ENCODE assay signal across 17 cellular contexts in the genomic region with DNA sequence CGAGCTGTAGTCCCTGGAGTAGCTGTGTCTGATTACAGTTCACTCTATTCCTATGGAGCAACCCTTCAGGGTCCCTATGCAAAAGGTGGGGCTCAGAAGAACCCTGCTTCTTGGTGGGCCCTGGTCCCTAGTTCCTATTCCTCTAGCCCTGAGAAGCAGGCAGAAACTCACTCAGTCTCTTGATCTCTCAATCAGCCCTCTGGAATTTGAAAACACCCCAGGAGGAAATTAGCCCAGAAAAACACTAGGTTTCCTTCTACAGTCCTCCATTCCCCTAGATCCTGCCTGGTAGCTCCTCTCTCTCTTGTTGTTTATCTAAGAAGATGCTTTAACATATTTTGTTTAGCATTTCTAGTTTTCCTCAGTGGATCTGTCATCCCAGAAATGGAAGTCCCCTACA. TPM values are rescaled to one million over a fixed set of nuclear protein-coding genes. Genes with fewer than 3 reads are reported as not detected.
DNase-seq lines count a peak whose midpoint lies in the region; ATAC-seq and TF ChIP-seq lines count a peak whose summit lies in the region.
"Had no signal": no experiment of that assay in that cellular context is flagged by ENCODE, and none has a peak within 500 bp of the region (broad histone marks: within the 10 kb centered on the region; RNA-seq: fewer than 3 reads in every experiment).

No MANE protein-coding gene starts in this region.

- H3K4me2 ChIP-seq in IMR-90 (ENCODE audit: low read depth, low read length), result no peak overlapping the region; the same call in 1 of the 2 replicates

- CTCF ChIA-PET in IMR-90 (lab: Yijun Ruan, JAX) (interaction anchor here (0.7 kb wide), 1 partner anchor 9 kb away, joined by 3 read pairs; no protein-coding TSS in a partner anchor), Calu3 (lab: Charles Lee) (no interaction called here)

- 0 out of 2 replicates have a peak overlapping the region, but pooled peaks have one; percentile 53 for H3K4ac ChIP-seq in IMR-90 (ENCODE audit: low read depth, low read length)

- H2AK5ac ChIP-seq in IMR-90 (ENCODE audit: low read depth, low read length), result 0 out of 2 replicates have a peak overlapping the region, but pooled peaks have one; percentile 51

- no peaks in the 10 kb centered on the region for H3K9me3 Mint-ChIP-seq in Calu3 (ENCODE audit: low read depth, unreplicated experiment)
- H3K9me3 Mint-ChIP-seq: HFFc6 had no signal

- DNase-seq in right cardiac atrium (no peak), left ventricle myocardium superior (no peak), IMR-90 (no peak), tibial artery (no peak), HuH-7 (ENCODE audit: low spot score) (no peak), MG63 (no peak), Calu3 (no peak)
- DNase-seq: BE2C; CD4-positive, CD25-positive, alpha-beta regulatory T cell; EL; HFFc6; NCI-H1105; NCI-H2081; NCI-H446 treated with DMSO at 0.1 percent for 48 hours had no signal

- H3K4me1 Mint-ChIP-seq in Calu3 (ENCODE audit: low read depth, unreplicated experiment), result peaks cover 29% of the 10 kb centered on the region

- H3K4me1 ChIP-seq in right cardiac atrium (ENCODE audit: control insufficient read depth, insufficient read depth, low read length) (peaks cover 4% of the 10 kb centered on the region), IMR-90 (ENCODE audit: control insufficient read depth, insufficient read depth, low read length) (peaks cover 7% of the 10 kb centered on the region), iPS-15b (ENCODE audit: control insufficient read depth, insufficient read depth, low read length) (no peaks in the 10 kb centered on the region), tibial artery (peaks cover 0 to 83% (median 7%) of the 10 kb centered on the region in 4 donors)

- no peak overlapping the region for H3K56ac ChIP-seq in IMR-90 (ENCODE audit: extremely low read depth, insufficient read depth, low read length)

- BruUV-seq in IMR-90 (replicated peaks; lab: Mats Ljungman, UMichigan) (no TSS peak), Calu3 (replicated peaks; lab: Mats Ljungman, UMichigan) (no TSS peak)

- 70% methylated on average over 1 of the region's 1 CpG for WGBS in right cardiac atrium
- WGBS in IMR-90 (ENCODE audit: extremely low coverage in 2 of 2, insufficient read length in 1 of 2), 2 experiments, result 33% methylated on average over 1 of the region's 1 CpG; no CpG with 5 or more reads in 1 of the 2 experiments

- H3K36me3 Mint-ChIP-seq in Calu3 (ENCODE audit: insufficient read depth, unreplicated experiment), result no peaks in the 10 kb centered on the region
- H3K36me3 Mint-ChIP-seq: CD4-positive, CD25-positive, alpha-beta regulatory T cell had no signal

- in situ Hi-C loops in IMR-90 (cut with MboI; ENCODE audit: low sequenced_read_pairs), result no loop called here

- H3K23ac ChIP-seq in IMR-90 (ENCODE audit: low read depth, low read length), result peak overlapping the region; percentile 39; the same call in 1 of the 2 replicates

- peak overlapping the region; percentile 34; the same call in 1 of the 2 replicates for H4K5ac ChIP-seq in IMR-90 (ENCODE audit: low read depth, low read length)

- peak overlapping the region; percentile 60; the same call in 1 of the 2 replicates for H2BK20ac ChIP-seq in IMR-90 (ENCODE audit: low read depth, low read length)

- H3K14ac ChIP-seq in IMR-90 (replicated peaks; ENCODE audit: low read depth, low read length), result peak overlapping the region; percentile 62; the same call in 1 of the 2 replicates

- H3K9ac ChIP-seq in IMR-90 (ENCODE audit: low read depth, low read length) (no peak overlapping the region), iPS-15b (ENCODE audit: low read depth, low read length) (no peak overlapping the region)

- peak overlapping the region; percentile 84; the same call in 2 of the 3 replicates for H2BK15ac ChIP-seq in IMR-90 (ENCODE audit: low read depth, low read length)

- H3K27ac ChIP-seq in right cardiac atrium (ENCODE audit: low read length), result peak overlapping the region; percentile 3
- H3K27ac ChIP-seq in IMR-90 (ENCODE audit: insufficient read depth, low read length), result peak overlapping the region; percentile 25; the same call in 1 of the 2 replicates
- H3K27ac ChIP-seq in tibial artery, result peak overlapping the region; percentile 63 to 69

- no peak for TF ChIP-seq POLR2A in IMR-90 (IDR thresholded peaks at IDR 0.05; ENCODE audit: low read depth, low read length)

- no peak overlapping the region for H2BK5ac ChIP-seq in IMR-90 (ENCODE audit: low read depth, low read length, poor library complexity, severe bottlenecking)

- no peaks in the 10 kb centered on the region for H3K27me3 Mint-ChIP-seq in Calu3 (ENCODE audit: unreplicated experiment)

- H4K91ac ChIP-seq in IMR-90 (ENCODE audit: insufficient read depth, low read depth, low read length), result no peak overlapping the region; the same call in 1 of the 2 replicates

- peak overlapping the region; percentile 27 to 52; a peak in 2 of 4 replicates for H4K8ac ChIP-seq in IMR-90 (ENCODE audit: low read depth in 2 of 2, low read length in 2 of 2)

- TF ChIP-seq CTCF in IMR-90 (conservative IDR thresholded peaks at IDR 0.05; ENCODE audit: low read depth, low read length), result no peak
- no peak for TF ChIP-seq CTCF in tibial artery (IDR thresholded peaks at IDR 0.05)
- no peak for TF ChIP-seq CTCF in Calu3 (IDR thresholded peaks at IDR 0.05; ENCODE audit: unreplicated experiment)

- H3K36me3 ChIP-seq in IMR-90 (ENCODE audit: control insufficient read depth, insufficient read depth, low read length) (no peaks in the 10 kb centered on the region), iPS-15b (ENCODE audit: control insufficient read depth, insufficient read depth, low read length) (no peaks in the 10 kb centered on the region), tibial artery (no peaks in the 10 kb centered on the region), MG63 (no peaks in the 10 kb centered on the region)
- H3K36me3 ChIP-seq: BE2C had no signal

- TF ChIP-seq RAD21 in IMR-90 (IDR thresholded peaks at IDR 0.05; ENCODE audit: low read length), result no peak

- H3K9me3 ChIP-seq in right cardiac atrium (ENCODE audit: control insufficient read depth, low read length) (no peaks in the 10 kb centered on the region), IMR-90 (ENCODE audit: control insufficient read depth, insufficient read depth, low read length) (no peaks in the 10 kb centered on the region), iPS-15b (ENCODE audit: control insufficient read depth, insufficient read depth, low read length) (no peaks in the 10 kb centered on the region), tibial artery (no peaks in the 10 kb centered on the region), MG63 (no peaks in the 10 kb centered on the region)
- H3K9me3 ChIP-seq: BE2C had no signal

- H3K4me3 ChIP-seq in right cardiac atrium (ENCODE audit: low read length), result no peak overlapping the region
- H3K4me3 ChIP-seq in IMR-90 (ENCODE audit: insufficient read depth, low read depth, low read length), result no peak overlapping the region
- H3K4me3 ChIP-seq in iPS-15b (ENCODE audit: low read depth, low read length), result peak overlapping the region; percentile 1
- no peak overlapping the region for H3K4me3 ChIP-seq in tibial artery
- H3K4me3 ChIP-seq in MG63, result no peak overlapping the region
- H3K4me3 ChIP-seq: K562 had no signal

- H4K20me1 ChIP-seq in IMR-90 (ENCODE audit: insufficient read depth, low read length), result no peaks in the 10 kb centered on the region

- dilution Hi-C loops in IMR-90 (cut with HindIII; ENCODE audit: low sequenced_read_pairs, unreplicated experiment), result no loop called here

- H2BK120ac ChIP-seq in IMR-90 (ENCODE audit: low read depth, low read length), result peak overlapping the region; percentile 13; the same call in 1 of the 2 replicates

- peak overlapping the region; percentile 16; the same call in 1 of the 2 replicates for H3K18ac ChIP-seq in IMR-90 (ENCODE audit: low read depth, low read length)

- H3K4me3 Mint-ChIP-seq in Calu3 (ENCODE audit: low read depth, unreplicated experiment), result no peak overlapping the region
- H3K4me3 Mint-ChIP-seq: CD4-positive, CD25-positive, alpha-beta regulatory T cell; HFFc6 had no signal

- ATAC-seq in right cardiac atrium, result no peak
- no peak for ATAC-seq in left ventricle myocardium superior
- ATAC-seq in IMR-90 (ENCODE audit: low read depth), result peak; percentile 40
- ATAC-seq: K562, Panc1 had no signal

- intact Hi-C loops in right cardiac atrium (cut with DNase I), result no loop called here
- intact Hi-C loops in left ventricle myocardium superior (cut with micrococcal nuclease), result no loop called here
- intact Hi-C loops in IMR-90 (cut with micrococcal nuclease), result no loop called here
- intact Hi-C loops in tibial artery (cut with DNase I; ENCODE audit: low total_unique reads), result no loop called here
- intact Hi-C loops in Calu3 (cut with micrococcal nuclease; ENCODE audit: unreplicated experiment), result no loop called here

- no peaks in the 10 kb centered on the region for H3K9me1 ChIP-seq in IMR-90 (ENCODE audit: insufficient read depth, low read length)

- H3K27me3 ChIP-seq in right cardiac atrium (ENCODE audit: control insufficient read depth, insufficient read depth) (no peaks in the 10 kb centered on the region), IMR-90 (ENCODE audit: control insufficient read depth, insufficient read depth, low read length) (no peaks in the 10 kb centered on the region), iPS-15b (ENCODE audit: control insufficient read depth, insufficient read depth, low read length) (no peaks in the 10 kb centered on the region), tibial artery (no peaks in the 10 kb centered on the region), MG63 (no peaks in the 10 kb centered on the region)
- H3K27me3 ChIP-seq: BE2C had no signal

- H3K27ac Mint-ChIP-seq in Calu3 (ENCODE audit: unreplicated experiment), result no peak overlapping the region
- H3K27ac Mint-ChIP-seq: HFFc6 had no signal

- H2AK9ac ChIP-seq in IMR-90 (replicated peaks; ENCODE audit: low read depth, low read length, poor library complexity), result no peak overlapping the region

- POLR2A ChIA-PET in IMR-90 (lab: Charles Lee; ENCODE audit: unreplicated experiment), result no interaction called here

- no peaks in the 10 kb centered on the region for H3K79me1 ChIP-seq in IMR-90 (ENCODE audit: low read depth in 1 of 2, low read length in 2 of 2)

- H2AFZ ChIP-seq in IMR-90 (replicated peaks; ENCODE audit: low read length, poor library complexity), result no peak overlapping the region

RNA-seq across cellular contexts. Expression of a gene that starts 7.6 kb away (rescaled TPM):
- total RNA-seq in right cardiac atrium, result 100 to 1,000 TPM; 139 to 184 (median 166) TPM
- 107 TPM for polyA plus RNA-seq in right cardiac atrium
- total RNA-seq in left ventricle myocardium superior, result 115 TPM
- total RNA-seq in IMR-90 (2012; rRNA removed), result 51.8 and 53.3 TPM in 2 replicates
- 65.6 and 68.7 TPM in 2 replicates for polyA plus RNA-seq in IMR-90 (2012; rRNA removed)
- 40.0 and 73.3 TPM in 2 replicates for polyA plus RNA-seq in IMR-90 (2012; cell fraction: cytosol; rRNA removed)
- polyA plus RNA-seq in IMR-90 (2012; cell fraction: nucleus; rRNA removed; ENCODE audit: low replicate concordance), result 93.2 and 94.6 TPM in 2 replicates
- 96.9 and 148 TPM in 2 replicates for total RNA-seq in MG63 (2014; rRNA removed; shearing (Covaris generic); ENCODE audit: low replicate concordance)
- 61.8 and 68.3 TPM in 2 replicates for total RNA-seq in Calu3 (2022)

Comparison
In these comparisons a context has a peak if more than half of its experiments do, and no peak if none do; other contexts are left out.
1. H3K27ac ChIP-seq: peak in every context shown above with its lines; median percentile 66 in tibial artery; 25 in IMR-90; 3 in right cardiac atrium.